8 cellular contexts compared by ENCODE assay signal in the genomic region with DNA sequence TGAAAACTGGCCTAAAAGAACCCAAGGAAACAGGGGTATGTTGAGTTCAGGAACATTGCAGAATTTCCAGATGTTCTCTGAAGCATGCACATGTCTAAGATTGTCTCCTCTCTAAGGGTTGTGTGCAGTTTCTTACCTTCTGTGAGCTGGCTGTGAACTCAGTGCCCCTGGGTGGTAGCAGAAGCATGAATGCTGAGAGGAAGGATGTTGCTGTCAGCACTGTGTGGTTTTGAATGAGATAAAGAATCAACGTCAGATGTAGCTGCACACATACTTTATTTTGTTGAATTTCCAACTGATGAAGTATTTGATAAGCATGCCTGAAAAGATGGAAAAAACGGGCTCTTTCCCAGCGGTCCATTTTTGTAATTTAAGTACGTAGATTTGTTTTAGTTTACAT. TPM values are rescaled to one million over a fixed set of nuclear protein-coding genes. Genes with fewer than 3 reads are reported as not detected.
DNase-seq lines count a peak whose midpoint lies in the region; ATAC-seq lines count a peak whose summit lies in the region.

No MANE protein-coding gene starts in this region.

- H3K9me3 Mint-ChIP-seq in activated CD4-positive, alpha-beta T cell treated with anti-CD3 and anti-CD28 coated beads for 36 hours (ENCODE audit: low read depth), result peaks cover 3% of the 10 kb centered on the region

- DNase-seq in activated CD4-positive, alpha-beta T cell treated with anti-CD3 and anti-CD28 coated beads for 36 hours, result peak; percentile 75
- no peak for DNase-seq in activated CD4-positive, alpha-beta T cell treated with anti-CD3 and anti-CD28 coated beads for 1 hour
- DNase-seq in UCSD-AML1 (lab: John Stamatoyannopoulos, UW; ENCODE audit: unreplicated experiment), result peak; percentile 16
- peak; percentile 61 for DNase-seq in central memory CD4-positive, alpha-beta T cell
- DNase-seq in stimulated activated CD8-positive, alpha-beta memory T cell treated with anti-CD3 and anti-CD28 coated beads, Interleukin-4, amount 100 ng/mL, for 48 hours, result peak; percentile 54
- no peak for DNase-seq in HCEC 1CT

- peak overlapping the region; percentile 96 for H3K27ac Mint-ChIP-seq in activated CD4-positive, alpha-beta T cell treated with anti-CD3 and anti-CD28 coated beads for 36 hours

- POLR2A ChIA-PET in activated CD4-positive, alpha-beta T cell treated with anti-CD3 and anti-CD28 coated beads for 36 hours (lab: Charles Lee), result interaction anchor here (0.6 kb wide), 1 partner anchor 23 kb away, joined by 4 read pairs; no protein-coding TSS in a partner anchor

- intact Hi-C loops in activated CD4-positive, alpha-beta T cell treated with anti-CD3 and anti-CD28 coated beads for 36 hours (cut with DNase I, micrococcal nuclease), result loop anchor here (10.0 kb wide), 2 partner anchors 750 to 970 kb away; partner anchors contain the start of gene CPEB2 (in 1 of the 2)

- peak overlapping the region; percentile 27 for H3K4me3 Mint-ChIP-seq in activated CD4-positive, alpha-beta T cell treated with anti-CD3 and anti-CD28 coated beads for 36 hours

- H3K27me3 Mint-ChIP-seq in activated CD4-positive, alpha-beta T cell treated with anti-CD3 and anti-CD28 coated beads for 36 hours, result no peaks in the 10 kb centered on the region

- H3K36me3 Mint-ChIP-seq in activated CD4-positive, alpha-beta T cell treated with anti-CD3 and anti-CD28 coated beads for 36 hours (ENCODE audit: low read depth), result no peaks in the 10 kb centered on the region

- peak; percentile 56 for ATAC-seq in activated CD4-positive, alpha-beta T cell treated with anti-CD3 and anti-CD28 coated beads for 36 hours
- ATAC-seq in GM21786 (IDR thresholded peaks at IDR 0.05; ENCODE audit: unreplicated experiment) (no peak), HG02870 (IDR thresholded peaks at IDR 0.05; ENCODE audit: unreplicated experiment) (no peak)

- CTCF ChIA-PET in activated CD4-positive, alpha-beta T cell treated with anti-CD3 and anti-CD28 coated beads for 36 hours (lab: Charles Lee), result interaction anchor here (1.2 to 4.6 kb wide), 5 partner anchors 12 to 54 kb away, joined by 5 to 44 read pairs (median 9); no protein-coding TSS in a partner anchor

- peaks cover 45% of the 10 kb centered on the region for H3K4me1 Mint-ChIP-seq in activated CD4-positive, alpha-beta T cell treated with anti-CD3 and anti-CD28 coated beads for 36 hours

RNA-seq across cellular contexts. Expression of gene CD38, which starts 23.8 kb away (rescaled TPM):
- 10 to 100 TPM; 15.0 to 17.3 TPM for total RNA-seq in activated CD4-positive, alpha-beta T cell treated with anti-CD3 and anti-CD28 coated beads for 36 hours

RNA-seq across cellular contexts. Expression of gene BST1, which starts 51.5 kb away (rescaled TPM):
- total RNA-seq in activated CD4-positive, alpha-beta T cell treated with anti-CD3 and anti-CD28 coated beads for 36 hours, result under 1 TPM; 0.47 to 0.66 TPM

Comparison
In these comparisons a context has a peak if more than half of its experiments do, and no peak if none do; other contexts are left out.
1. DNase-seq: peak in activated CD4-positive, alpha-beta T cell treated with anti-CD3 and anti-CD28 coated beads for 36 hours (single experiment), UCSD-AML1 (single experiment), central memory CD4-positive, alpha-beta T cell (single experiment) and stimulated activated CD8-positive, alpha-beta memory T cell treated with anti-CD3 and anti-CD28 coated beads, Interleukin-4, amount 100 ng/mL, for 48 hours (single experiment); none in activated CD4-positive, alpha-beta T cell treated with anti-CD3 and anti-CD28 coated beads for 1 hour (single experiment) and HCEC 1CT (single experiment).